1 cellular context compared by ENCODE assay signal in the genomic region with DNA sequence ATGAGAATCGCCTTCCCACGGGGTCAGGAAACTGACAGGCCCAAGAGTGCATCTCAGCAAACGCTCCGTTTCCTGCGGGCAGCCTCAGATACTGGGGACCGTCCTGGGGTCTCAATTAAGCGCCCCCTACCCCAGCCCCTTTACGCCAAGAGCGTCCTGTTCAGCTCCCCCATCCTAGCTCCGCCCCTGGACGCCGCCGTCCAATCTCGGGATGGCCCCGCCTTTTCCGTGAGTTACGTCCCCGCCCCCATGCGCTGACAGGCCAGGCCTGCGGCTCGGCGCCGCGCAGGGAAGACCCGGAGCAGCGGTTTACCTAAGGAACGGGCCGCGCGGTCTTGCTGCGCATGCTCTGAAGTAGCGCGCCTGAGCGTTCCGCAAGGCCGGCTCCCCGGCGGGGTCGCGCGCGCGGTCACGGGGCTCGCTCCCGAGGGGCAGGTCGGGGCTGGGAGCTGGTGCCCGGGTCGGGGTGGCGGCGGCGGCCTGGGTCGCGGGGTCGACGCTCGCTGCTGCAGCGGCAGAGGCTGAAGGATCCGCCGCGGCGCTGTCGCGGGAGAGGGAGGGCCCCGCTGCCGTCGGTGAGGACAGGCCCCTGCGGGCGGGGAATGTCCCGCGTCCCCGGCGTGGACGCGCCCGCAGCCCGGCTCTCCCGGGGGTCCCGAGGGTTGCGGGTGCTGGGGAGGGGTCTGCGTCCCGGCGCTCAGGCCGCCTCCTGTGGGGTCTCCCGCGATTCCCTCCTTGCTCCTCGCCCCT.
TF ChIP-seq lines count a peak whose summit lies in the region.

A gene with protein sequence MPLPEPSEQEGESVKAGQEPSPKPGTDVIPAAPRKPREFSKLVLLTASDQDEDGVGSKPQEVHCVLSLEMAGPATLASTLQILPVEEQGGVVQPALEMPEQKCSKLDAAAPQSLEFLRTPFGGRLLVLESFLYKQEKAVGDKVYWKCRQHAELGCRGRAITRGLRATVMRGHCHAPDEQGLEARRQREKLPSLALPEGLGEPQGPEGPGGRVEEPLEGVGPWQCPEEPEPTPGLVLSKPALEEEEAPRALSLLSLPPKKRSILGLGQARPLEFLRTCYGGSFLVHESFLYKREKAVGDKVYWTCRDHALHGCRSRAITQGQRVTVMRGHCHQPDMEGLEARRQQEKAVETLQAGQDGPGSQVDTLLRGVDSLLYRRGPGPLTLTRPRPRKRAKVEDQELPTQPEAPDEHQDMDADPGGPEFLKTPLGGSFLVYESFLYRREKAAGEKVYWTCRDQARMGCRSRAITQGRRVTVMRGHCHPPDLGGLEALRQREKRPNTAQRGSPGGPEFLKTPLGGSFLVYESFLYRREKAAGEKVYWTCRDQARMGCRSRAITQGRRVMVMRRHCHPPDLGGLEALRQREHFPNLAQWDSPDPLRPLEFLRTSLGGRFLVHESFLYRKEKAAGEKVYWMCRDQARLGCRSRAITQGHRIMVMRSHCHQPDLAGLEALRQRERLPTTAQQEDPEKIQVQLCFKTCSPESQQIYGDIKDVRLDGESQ (plus strand): TSS at position 352 of the 750 bp plus-strand sequence. CDS start 17,755 bp downstream, outside the sequence.

TF ChIP-seq in GM12878, 131 proteins besides CTCF, POLR2A, EP300 and RAD21 (continued from another document):
- TF ChIP-seq, protein P1, sequence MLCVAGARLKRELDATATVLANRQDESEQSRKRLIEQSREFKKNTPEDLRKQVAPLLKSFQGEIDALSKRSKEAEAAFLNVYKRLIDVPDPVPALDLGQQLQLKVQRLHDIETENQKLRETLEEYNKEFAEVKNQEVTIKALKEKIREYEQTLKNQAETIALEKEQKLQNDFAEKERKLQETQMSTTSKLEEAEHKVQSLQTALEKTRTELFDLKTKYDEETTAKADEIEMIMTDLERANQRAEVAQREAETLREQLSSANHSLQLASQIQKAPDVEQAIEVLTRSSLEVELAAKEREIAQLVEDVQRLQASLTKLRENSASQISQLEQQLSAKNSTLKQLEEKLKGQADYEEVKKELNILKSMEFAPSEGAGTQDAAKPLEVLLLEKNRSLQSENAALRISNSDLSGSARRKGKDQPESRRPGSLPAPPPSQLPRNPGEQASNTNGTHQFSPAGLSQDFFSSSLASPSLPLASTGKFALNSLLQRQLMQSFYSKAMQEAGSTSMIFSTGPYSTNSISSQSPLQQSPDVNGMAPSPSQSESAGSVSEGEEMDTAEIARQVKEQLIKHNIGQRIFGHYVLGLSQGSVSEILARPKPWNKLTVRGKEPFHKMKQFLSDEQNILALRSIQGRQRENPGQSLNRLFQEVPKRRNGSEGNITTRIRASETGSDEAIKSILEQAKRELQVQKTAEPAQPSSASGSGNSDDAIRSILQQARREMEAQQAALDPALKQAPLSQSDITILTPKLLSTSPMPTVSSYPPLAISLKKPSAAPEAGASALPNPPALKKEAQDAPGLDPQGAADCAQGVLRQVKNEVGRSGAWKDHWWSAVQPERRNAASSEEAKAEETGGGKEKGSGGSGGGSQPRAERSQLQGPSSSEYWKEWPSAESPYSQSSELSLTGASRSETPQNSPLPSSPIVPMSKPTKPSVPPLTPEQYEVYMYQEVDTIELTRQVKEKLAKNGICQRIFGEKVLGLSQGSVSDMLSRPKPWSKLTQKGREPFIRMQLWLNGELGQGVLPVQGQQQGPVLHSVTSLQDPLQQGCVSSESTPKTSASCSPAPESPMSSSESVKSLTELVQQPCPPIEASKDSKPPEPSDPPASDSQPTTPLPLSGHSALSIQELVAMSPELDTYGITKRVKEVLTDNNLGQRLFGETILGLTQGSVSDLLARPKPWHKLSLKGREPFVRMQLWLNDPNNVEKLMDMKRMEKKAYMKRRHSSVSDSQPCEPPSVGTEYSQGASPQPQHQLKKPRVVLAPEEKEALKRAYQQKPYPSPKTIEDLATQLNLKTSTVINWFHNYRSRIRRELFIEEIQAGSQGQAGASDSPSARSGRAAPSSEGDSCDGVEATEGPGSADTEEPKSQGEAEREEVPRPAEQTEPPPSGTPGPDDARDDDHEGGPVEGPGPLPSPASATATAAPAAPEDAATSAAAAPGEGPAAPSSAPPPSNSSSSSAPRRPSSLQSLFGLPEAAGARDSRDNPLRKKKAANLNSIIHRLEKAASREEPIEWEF (IDR thresholded peaks at IDR 0.05; ENCODE audit: insufficient replicate concordance, low read depth, low read length): no peak
- TF ChIP-seq, protein P2, sequence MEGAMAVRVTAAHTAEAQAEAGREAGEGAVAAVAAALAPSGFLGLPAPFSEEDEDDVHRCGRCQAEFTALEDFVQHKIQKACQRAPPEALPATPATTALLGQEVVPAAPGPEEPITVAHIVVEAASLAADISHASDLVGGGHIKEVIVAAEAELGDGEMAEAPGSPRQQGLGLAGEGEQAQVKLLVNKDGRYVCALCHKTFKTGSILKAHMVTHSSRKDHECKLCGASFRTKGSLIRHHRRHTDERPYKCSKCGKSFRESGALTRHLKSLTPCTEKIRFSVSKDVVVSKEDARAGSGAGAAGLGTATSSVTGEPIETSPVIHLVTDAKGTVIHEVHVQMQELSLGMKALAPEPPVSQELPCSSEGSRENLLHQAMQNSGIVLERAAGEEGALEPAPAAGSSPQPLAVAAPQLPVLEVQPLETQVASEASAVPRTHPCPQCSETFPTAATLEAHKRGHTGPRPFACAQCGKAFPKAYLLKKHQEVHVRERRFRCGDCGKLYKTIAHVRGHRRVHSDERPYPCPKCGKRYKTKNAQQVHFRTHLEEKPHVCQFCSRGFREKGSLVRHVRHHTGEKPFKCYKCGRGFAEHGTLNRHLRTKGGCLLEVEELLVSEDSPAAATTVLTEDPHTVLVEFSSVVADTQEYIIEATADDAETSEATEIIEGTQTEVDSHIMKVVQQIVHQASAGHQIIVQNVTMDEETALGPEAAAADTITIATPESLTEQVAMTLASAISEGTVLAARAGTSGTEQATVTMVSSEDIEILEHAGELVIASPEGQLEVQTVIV (IDR thresholded peaks at IDR 0.05; ENCODE audit: borderline replicate concordance, partially characterized antibody): peak; percentile 64
- TF ChIP-seq CREM (IDR thresholded peaks at IDR 0.05; ENCODE audit: low read depth) (peak; percentile 76), ASH2L (IDR thresholded peaks at IDR 0.05; ENCODE audit: borderline replicate concordance, low read depth) (no peak), ZZZ3 (IDR thresholded peaks at IDR 0.05; ENCODE audit: control insufficient read depth, insufficient read length, low read depth) (no peak), EGR1 (IDR thresholded peaks at IDR 0.05; ENCODE audit: borderline replicate concordance in 1 of 2, low read depth in 2 of 2, low read length in 2 of 2) (peak in 1 of 2 experiments; percentile 69; a peak in 2 of 3 replicates), FOXK2 (IDR thresholded peaks at IDR 0.05) (no peak; the same call in 1 of the 2 replicates), HDGF (IDR thresholded peaks at IDR 0.05) (peak; percentile 68; the same call in 1 of the 2 replicates), ETV6 (conservative IDR thresholded peaks at IDR 0.05 in 1 of 2, IDR thresholded peaks at IDR 0.05 in 1 of 2; ENCODE audit: borderline replicate concordance in 1 of 2, low read depth in 1 of 2) (no peak), NR2C1 (IDR thresholded peaks at IDR 0.05) (peak; percentile 20; the same call in 1 of the 2 replicates), NFXL1 (IDR thresholded peaks at IDR 0.05; ENCODE audit: borderline replicate concordance) (no peak), HDAC2 (IDR thresholded peaks at IDR 0.05) (no peak), GATAD2B (conservative IDR thresholded peaks at IDR 0.05; ENCODE audit: low read depth) (peak; percentile 63; the same call in 1 of the 2 replicates), KLF5 (IDR thresholded peaks at IDR 0.05; ENCODE audit: partially characterized antibody) (no peak), TCF3 (IDR thresholded peaks at IDR 0.05; ENCODE audit: borderline replicate concordance, insufficient read depth, low read depth, low read length) (no peak), RUNX3 (IDR thresholded peaks at IDR 0.05; ENCODE audit: low read length) (peak; percentile 90)
- TF ChIP-seq, protein P3, sequence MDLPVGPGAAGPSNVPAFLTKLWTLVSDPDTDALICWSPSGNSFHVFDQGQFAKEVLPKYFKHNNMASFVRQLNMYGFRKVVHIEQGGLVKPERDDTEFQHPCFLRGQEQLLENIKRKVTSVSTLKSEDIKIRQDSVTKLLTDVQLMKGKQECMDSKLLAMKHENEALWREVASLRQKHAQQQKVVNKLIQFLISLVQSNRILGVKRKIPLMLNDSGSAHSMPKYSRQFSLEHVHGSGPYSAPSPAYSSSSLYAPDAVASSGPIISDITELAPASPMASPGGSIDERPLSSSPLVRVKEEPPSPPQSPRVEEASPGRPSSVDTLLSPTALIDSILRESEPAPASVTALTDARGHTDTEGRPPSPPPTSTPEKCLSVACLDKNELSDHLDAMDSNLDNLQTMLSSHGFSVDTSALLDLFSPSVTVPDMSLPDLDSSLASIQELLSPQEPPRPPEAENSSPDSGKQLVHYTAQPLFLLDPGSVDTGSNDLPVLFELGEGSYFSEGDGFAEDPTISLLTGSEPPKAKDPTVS (IDR thresholded peaks at IDR 0.05; ENCODE audit: low read depth, low read length): no peak
- TF ChIP-seq, protein P4, sequence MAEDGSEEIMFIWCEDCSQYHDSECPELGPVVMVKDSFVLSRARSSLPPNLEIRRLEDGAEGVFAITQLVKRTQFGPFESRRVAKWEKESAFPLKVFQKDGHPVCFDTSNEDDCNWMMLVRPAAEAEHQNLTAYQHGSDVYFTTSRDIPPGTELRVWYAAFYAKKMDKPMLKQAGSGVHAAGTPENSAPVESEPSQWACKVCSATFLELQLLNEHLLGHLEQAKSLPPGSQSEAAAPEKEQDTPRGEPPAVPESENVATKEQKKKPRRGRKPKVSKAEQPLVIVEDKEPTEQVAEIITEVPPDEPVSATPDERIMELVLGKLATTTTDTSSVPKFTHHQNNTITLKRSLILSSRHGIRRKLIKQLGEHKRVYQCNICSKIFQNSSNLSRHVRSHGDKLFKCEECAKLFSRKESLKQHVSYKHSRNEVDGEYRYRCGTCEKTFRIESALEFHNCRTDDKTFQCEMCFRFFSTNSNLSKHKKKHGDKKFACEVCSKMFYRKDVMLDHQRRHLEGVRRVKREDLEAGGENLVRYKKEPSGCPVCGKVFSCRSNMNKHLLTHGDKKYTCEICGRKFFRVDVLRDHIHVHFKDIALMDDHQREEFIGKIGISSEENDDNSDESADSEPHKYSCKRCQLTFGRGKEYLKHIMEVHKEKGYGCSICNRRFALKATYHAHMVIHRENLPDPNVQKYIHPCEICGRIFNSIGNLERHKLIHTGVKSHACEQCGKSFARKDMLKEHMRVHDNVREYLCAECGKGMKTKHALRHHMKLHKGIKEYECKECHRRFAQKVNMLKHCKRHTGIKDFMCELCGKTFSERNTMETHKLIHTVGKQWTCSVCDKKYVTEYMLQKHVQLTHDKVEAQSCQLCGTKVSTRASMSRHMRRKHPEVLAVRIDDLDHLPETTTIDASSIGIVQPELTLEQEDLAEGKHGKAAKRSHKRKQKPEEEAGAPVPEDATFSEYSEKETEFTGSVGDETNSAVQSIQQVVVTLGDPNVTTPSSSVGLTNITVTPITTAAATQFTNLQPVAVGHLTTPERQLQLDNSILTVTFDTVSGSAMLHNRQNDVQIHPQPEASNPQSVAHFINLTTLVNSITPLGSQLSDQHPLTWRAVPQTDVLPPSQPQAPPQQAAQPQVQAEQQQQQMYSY (CRISPR knock-in tag; IDR thresholded peaks at IDR 0.05): no peak
- TF ChIP-seq, protein P5, sequence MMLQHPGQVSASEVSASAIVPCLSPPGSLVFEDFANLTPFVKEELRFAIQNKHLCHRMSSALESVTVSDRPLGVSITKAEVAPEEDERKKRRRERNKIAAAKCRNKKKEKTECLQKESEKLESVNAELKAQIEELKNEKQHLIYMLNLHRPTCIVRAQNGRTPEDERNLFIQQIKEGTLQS (IDR thresholded peaks at IDR 0.05; ENCODE audit: borderline replicate concordance, extremely low read depth, low read depth, low read length): no peak
- TF ChIP-seq, protein P6, sequence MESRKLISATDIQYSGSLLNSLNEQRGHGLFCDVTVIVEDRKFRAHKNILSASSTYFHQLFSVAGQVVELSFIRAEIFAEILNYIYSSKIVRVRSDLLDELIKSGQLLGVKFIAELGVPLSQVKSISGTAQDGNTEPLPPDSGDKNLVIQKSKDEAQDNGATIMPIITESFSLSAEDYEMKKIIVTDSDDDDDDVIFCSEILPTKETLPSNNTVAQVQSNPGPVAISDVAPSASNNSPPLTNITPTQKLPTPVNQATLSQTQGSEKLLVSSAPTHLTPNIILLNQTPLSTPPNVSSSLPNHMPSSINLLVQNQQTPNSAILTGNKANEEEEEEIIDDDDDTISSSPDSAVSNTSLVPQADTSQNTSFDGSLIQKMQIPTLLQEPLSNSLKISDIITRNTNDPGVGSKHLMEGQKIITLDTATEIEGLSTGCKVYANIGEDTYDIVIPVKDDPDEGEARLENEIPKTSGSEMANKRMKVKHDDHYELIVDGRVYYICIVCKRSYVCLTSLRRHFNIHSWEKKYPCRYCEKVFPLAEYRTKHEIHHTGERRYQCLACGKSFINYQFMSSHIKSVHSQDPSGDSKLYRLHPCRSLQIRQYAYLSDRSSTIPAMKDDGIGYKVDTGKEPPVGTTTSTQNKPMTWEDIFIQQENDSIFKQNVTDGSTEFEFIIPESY (IDR thresholded peaks at IDR 0.05): no peak
- TF ChIP-seq, protein P7, sequence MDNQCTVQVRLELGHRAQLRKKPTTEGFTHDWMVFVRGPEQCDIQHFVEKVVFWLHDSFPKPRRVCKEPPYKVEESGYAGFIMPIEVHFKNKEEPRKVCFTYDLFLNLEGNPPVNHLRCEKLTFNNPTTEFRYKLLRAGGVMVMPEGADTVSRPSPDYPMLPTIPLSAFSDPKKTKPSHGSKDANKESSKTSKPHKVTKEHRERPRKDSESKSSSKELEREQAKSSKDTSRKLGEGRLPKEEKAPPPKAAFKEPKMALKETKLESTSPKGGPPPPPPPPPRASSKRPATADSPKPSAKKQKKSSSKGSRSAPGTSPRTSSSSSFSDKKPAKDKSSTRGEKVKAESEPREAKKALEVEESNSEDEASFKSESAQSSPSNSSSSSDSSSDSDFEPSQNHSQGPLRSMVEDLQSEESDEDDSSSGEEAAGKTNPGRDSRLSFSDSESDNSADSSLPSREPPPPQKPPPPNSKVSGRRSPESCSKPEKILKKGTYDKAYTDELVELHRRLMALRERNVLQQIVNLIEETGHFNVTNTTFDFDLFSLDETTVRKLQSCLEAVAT (IDR thresholded peaks at IDR 0.05): no peak
- TF ChIP-seq, protein P8, sequence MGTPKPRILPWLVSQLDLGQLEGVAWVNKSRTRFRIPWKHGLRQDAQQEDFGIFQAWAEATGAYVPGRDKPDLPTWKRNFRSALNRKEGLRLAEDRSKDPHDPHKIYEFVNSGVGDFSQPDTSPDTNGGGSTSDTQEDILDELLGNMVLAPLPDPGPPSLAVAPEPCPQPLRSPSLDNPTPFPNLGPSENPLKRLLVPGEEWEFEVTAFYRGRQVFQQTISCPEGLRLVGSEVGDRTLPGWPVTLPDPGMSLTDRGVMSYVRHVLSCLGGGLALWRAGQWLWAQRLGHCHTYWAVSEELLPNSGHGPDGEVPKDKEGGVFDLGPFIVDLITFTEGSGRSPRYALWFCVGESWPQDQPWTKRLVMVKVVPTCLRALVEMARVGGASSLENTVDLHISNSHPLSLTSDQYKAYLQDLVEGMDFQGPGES (IDR thresholded peaks at IDR 0.05): peak; percentile 61; the same call in 1 of the 2 replicates
- TF ChIP-seq, protein P9, sequence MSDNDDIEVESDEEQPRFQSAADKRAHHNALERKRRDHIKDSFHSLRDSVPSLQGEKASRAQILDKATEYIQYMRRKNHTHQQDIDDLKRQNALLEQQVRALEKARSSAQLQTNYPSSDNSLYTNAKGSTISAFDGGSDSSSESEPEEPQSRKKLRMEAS (IDR thresholded peaks at IDR 0.05; ENCODE audit: low read depth, low read length): peak; percentile 42; the same call in 1 of the 2 replicates
